In the genomic region with DNA sequence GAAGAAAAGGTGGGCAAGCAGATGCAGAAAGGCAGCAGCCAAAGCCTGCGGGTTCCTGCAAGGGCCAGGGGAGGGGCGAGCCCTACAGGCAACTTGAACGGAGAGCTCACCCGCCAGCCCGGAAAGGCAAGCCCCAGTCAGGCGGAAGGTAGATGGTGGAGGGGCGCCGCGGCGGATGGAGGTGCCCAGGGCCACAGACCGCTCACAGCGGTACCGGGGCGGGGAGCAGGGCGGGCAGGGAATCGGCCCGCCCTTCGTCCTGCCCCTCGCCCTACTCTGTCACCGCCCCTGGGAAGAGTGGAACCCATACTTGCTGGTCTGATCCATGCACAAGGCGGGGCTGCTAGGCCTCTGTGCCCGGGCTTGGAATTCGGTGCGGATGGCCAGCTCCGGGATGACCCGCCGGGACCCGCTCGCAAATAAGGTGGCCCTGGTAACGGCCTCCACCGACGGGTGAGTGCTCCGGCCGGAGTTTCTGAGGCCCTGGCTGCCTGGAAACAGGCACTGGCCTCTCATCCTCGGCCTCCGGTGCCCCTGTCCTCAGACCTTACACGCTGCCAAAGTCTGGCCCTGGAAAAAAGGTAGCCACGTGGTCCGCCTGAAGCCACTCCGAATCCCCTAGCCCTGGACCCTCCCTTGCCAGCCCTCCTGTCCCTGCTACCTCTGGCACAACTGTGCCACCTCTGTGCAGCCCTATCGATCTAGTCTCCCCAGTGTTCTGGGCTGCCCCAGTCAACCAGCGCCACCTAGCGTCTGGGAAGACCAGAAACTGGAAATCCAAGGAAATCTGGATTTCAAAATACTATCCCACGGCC, we compare ENCODE assay signal across 8 cellular contexts. TPM values are rescaled to one million over a fixed set of nuclear protein-coding genes. Genes with fewer than 3 reads are reported as not detected.
DNase-seq lines count a peak whose midpoint lies in the region; ATAC-seq and TF ChIP-seq lines count a peak whose summit lies in the region.

A gene (plus strand): TSS at position 307 of the 815 bp plus-strand sequence. CDS start 19 bp downstream, at position 326.

- TF ChIP-seq POLR2A in transverse colon (IDR thresholded peaks at IDR 0.05), result peak; percentile 71

- H3K4me3 ChIP-seq in SU-DHL-6 (ENCODE audit: insufficient read depth, low read length, poor library complexity, severe bottlenecking) (peak within 1 kb of the TSS; percentile 55), transverse colon (peak within 1 kb of the TSS; percentile 51 to 85 (median 65))

- H3K9me3 ChIP-seq in SU-DHL-6 (ENCODE audit: insufficient read depth, low read length) (no peaks in the 10 kb centered on the region), transverse colon (no peaks in the 10 kb centered on the region)

- DNase-seq in NCI-H1105 treated with DMSO at 0.1 percent for 48 hours (lab: John Stamatoyannopoulos, UW), result peak; percentile 88
- DNase-seq in activated naive CD8-positive, alpha-beta T cell treated with anti-CD3 and anti-CD28 coated beads, Interleukin-2, amount 10 ng/mL, durations not matched to agents 7 days and 5 days, result peak; percentile 89
- DNase-seq in Right ventricle myocardium superior, result peak; percentile 88
- DNase-seq in pons (ENCODE audit: low spot score), result peak; percentile 84
- DNase-seq in transverse colon, result peak; percentile 88

- POLR2A ChIA-PET in activated naive CD8-positive, alpha-beta T cell treated with anti-CD3 and anti-CD28 coated beads, Interleukin-2, amount 10 ng/mL, durations not matched to agents 7 days and 5 days (lab: Charles Lee), result interaction anchor here (1.2 to 1.5 kb wide), 2 partner anchors 247 to 364 kb away, joined by 3 read pairs; no protein-coding TSS in a partner anchor

- peaks cover 3% of the 10 kb centered on the region for H3K9me3 Mint-ChIP-seq in activated naive CD8-positive, alpha-beta T cell treated with anti-CD3 and anti-CD28 coated beads, Interleukin-2, amount 10 ng/mL, durations not matched to agents 7 days and 5 days

- peak; percentile 96 for ATAC-seq in HG02642 (IDR thresholded peaks at IDR 0.05; ENCODE audit: poor library complexity, unreplicated experiment)
- peak; percentile 98 for ATAC-seq in activated naive CD8-positive, alpha-beta T cell treated with anti-CD3 and anti-CD28 coated beads, Interleukin-2, amount 10 ng/mL, durations not matched to agents 7 days and 5 days (ENCODE audit: low read depth)
- peak; percentile 97 for ATAC-seq in Right ventricle myocardium superior (ENCODE audit: poor library complexity)

- peak within 1 kb of the TSS; percentile 67 for H3K4me2 ChIP-seq in SU-DHL-6 (ENCODE audit: low read depth, low read length, poor library complexity, severe bottlenecking)

- peak within 1 kb of the TSS; percentile 94 for H2AFZ ChIP-seq in SU-DHL-6 (ENCODE audit: low read depth, low read length, severe bottlenecking)

- in situ Hi-C loops in transverse colon (cut with MboI; ENCODE audit: low pct_ligation_motif_present in 1 of 4, low pct_unique_long_range_greater_than_20kb in 1 of 4, low sequenced_read_pairs in 3 of 4), result no loop called here

- H3K27me3 Mint-ChIP-seq in activated naive CD8-positive, alpha-beta T cell treated with anti-CD3 and anti-CD28 coated beads, Interleukin-2, amount 10 ng/mL, durations not matched to agents 7 days and 5 days, result no peaks in the 10 kb centered on the region

- peaks cover 7 to 18% (median 15%) of the 10 kb centered on the region in 4 donors for H3K4me1 ChIP-seq in transverse colon

- TF ChIP-seq CTCF in GM12872 (IDR thresholded peaks at IDR 0.05; ENCODE audit: insufficient read depth, low read depth, low read length) (peak; percentile 91), SU-DHL-6 (IDR thresholded peaks at IDR 0.05; ENCODE audit: insufficient read depth, low read length, poor library complexity, severe bottlenecking) (peak; percentile 91), transverse colon (IDR thresholded peaks at IDR 0.05) (peak; percentile 85 to 93 (median 89))

- no peaks in the 10 kb centered on the region for H3K36me3 ChIP-seq in SU-DHL-6 (ENCODE audit: low read length)
- H3K36me3 ChIP-seq in transverse colon, result no peaks in the 10 kb centered on the region

- no peaks in the 10 kb centered on the region for H3K27me3 ChIP-seq in SU-DHL-6 (ENCODE audit: low read length)
- H3K27me3 ChIP-seq in transverse colon, result no peaks in the 10 kb centered on the region

- H3K27ac ChIP-seq in SU-DHL-6 (ENCODE audit: low read depth, low read length) (no peak within 1 kb of the TSS), transverse colon (peak within 1 kb of the TSS; percentile 85 to 96 (median 89))

- peak within 1 kb of the TSS; percentile 95 for H3K4me3 Mint-ChIP-seq in activated naive CD8-positive, alpha-beta T cell treated with anti-CD3 and anti-CD28 coated beads, Interleukin-2, amount 10 ng/mL, durations not matched to agents 7 days and 5 days

- peaks cover 11% of the 10 kb centered on the region for H3K4me1 Mint-ChIP-seq in activated naive CD8-positive, alpha-beta T cell treated with anti-CD3 and anti-CD28 coated beads, Interleukin-2, amount 10 ng/mL, durations not matched to agents 7 days and 5 days

- H3K27ac Mint-ChIP-seq in activated naive CD8-positive, alpha-beta T cell treated with anti-CD3 and anti-CD28 coated beads, Interleukin-2, amount 10 ng/mL, durations not matched to agents 7 days and 5 days, result peak within 1 kb of the TSS; percentile 86

- H3K9me2 ChIP-seq in SU-DHL-6 (replicated peaks; ENCODE audit: insufficient read depth, low read length), result no peaks in the 10 kb centered on the region

- no peak for TF ChIP-seq EP300 in transverse colon (IDR thresholded peaks at IDR 0.05; ENCODE audit: low read depth)

- intact Hi-C loops in Right ventricle myocardium superior (cut with DNase I), result no loop called here
- intact Hi-C loops in transverse colon (cut with DNase I; ENCODE audit: low total_unique reads), result no loop called here

- no peaks in the 10 kb centered on the region for H4K20me1 ChIP-seq in SU-DHL-6 (ENCODE audit: low read depth, low read length)

- WGBS in transverse colon (ENCODE audit: low coverage in 1 of 2), 2 donors, result 1% methylated on average over 38 of the region's 44 CpGs; no CpG with 5 or more reads in 1 of the 2 donors

- no peaks in the 10 kb centered on the region for H3K79me2 ChIP-seq in SU-DHL-6 (ENCODE audit: insufficient read depth, low read length)

- H3K36me3 Mint-ChIP-seq in activated naive CD8-positive, alpha-beta T cell treated with anti-CD3 and anti-CD28 coated beads, Interleukin-2, amount 10 ng/mL, durations not matched to agents 7 days and 5 days, result peaks cover 9% of the 10 kb centered on the region

- H3F3A ChIP-seq in SU-DHL-6 (ENCODE audit: insufficient read depth), result no peaks in the 10 kb centered on the region

- peak within 1 kb of the TSS; percentile 61 for H3K9ac ChIP-seq in SU-DHL-6 (ENCODE audit: low read length)

RNA-seq across cellular contexts. Expression of the gene that starts here (rescaled TPM):
- 10 to 100 TPM; 17.1 to 20.0 TPM for total RNA-seq in activated naive CD8-positive, alpha-beta T cell treated with anti-CD3 and anti-CD28 coated beads, Interleukin-2, amount 10 ng/mL, durations not matched to agents 7 days and 5 days
- 28.1 TPM for total RNA-seq in Right ventricle myocardium superior
- total RNA-seq in transverse colon, result 10 to 100 TPM; 29.9 to 54.9 (median 42.6) TPM
